8 cellular contexts compared by ENCODE assay signal in genomic region chr3:47475029-47475569, GRCh38. TPM values are rescaled to one million over a fixed set of nuclear protein-coding genes. Genes with fewer than 3 reads are reported as not detected.
DNase-seq lines count a peak whose midpoint lies in the region; ATAC-seq and TF ChIP-seq lines count a peak whose summit lies in the region.

No MANE protein-coding gene starts in this region.

- no peaks in the 10 kb centered on the region for H3K36me3 ChIP-seq in effector memory CD4-positive, alpha-beta T cell (ENCODE audit: control insufficient read depth, insufficient read depth, low read length)
- H3K36me3 ChIP-seq in mucosa of rectum (ENCODE audit: control insufficient read depth in 2 of 2, insufficient read depth in 2 of 2, low read length in 2 of 2) (no peaks in the 10 kb centered on the region), upper lobe of left lung (no peaks in the 10 kb centered on the region)

- no peak for TF ChIP-seq EP300 in upper lobe of left lung (IDR thresholded peaks at IDR 0.05)

- H3K27ac ChIP-seq in RWPE1, result peak overlapping the region; percentile 82
- peak overlapping the region; percentile 71 for H3K27ac ChIP-seq in effector memory CD4-positive, alpha-beta T cell (ENCODE audit: insufficient read depth, low read length, poor library complexity, severe bottlenecking)
- peak overlapping the region; percentile 79 for H3K27ac ChIP-seq in mucosa of rectum (ENCODE audit: low read depth in 2 of 2, low read length in 2 of 2)
- H3K27ac ChIP-seq in upper lobe of left lung, result peak overlapping the region; percentile 77 to 90 (median 86)

- H3K27me3 ChIP-seq in effector memory CD4-positive, alpha-beta T cell (replicated peaks; ENCODE audit: control insufficient read depth, insufficient read depth, low read length, poor library complexity, severe bottlenecking), result no peaks in the 10 kb centered on the region
- no peaks in the 10 kb centered on the region for H3K27me3 ChIP-seq in mucosa of rectum (ENCODE audit: control insufficient read depth in 2 of 2, insufficient read depth in 2 of 2, low read length in 2 of 2)
- no peaks in the 10 kb centered on the region for H3K27me3 ChIP-seq in upper lobe of left lung

- H3K9ac ChIP-seq in mucosa of rectum (ENCODE audit: low read depth in 1 of 2, low read length in 2 of 2), result peak overlapping the region; percentile 81 to 86

- H3K9me3 ChIP-seq in effector memory CD4-positive, alpha-beta T cell (ENCODE audit: control insufficient read depth, low read length), result no peaks in the 10 kb centered on the region
- no peaks in the 10 kb centered on the region for H3K9me3 ChIP-seq in mucosa of rectum (ENCODE audit: control insufficient read depth in 2 of 2, low read length in 2 of 2)
- no peaks in the 10 kb centered on the region for H3K9me3 ChIP-seq in upper lobe of left lung

- ATAC-seq in upper lobe of left lung (ENCODE audit: low FRiP score in 2 of 2) (peak in 1 of 2 donors; percentile 14), GM18907 (IDR thresholded peaks at IDR 0.05; ENCODE audit: unreplicated experiment) (no peak)

- peak; percentile 65 for DNase-seq in activated effector memory CD4-positive, alpha-beta T cell treated with anti-CD3 and anti-CD28 coated beads, Interleukin-2, amount 50 U/mL, for 16 hours
- no peak for DNase-seq in activated effector memory CD4-positive, alpha-beta T cell treated with Interleukin-2 at 50 U/mL for 16 hours
- peak; percentile 5 for DNase-seq in RWPE1 (ENCODE audit: low spot score)
- no peak for DNase-seq in effector memory CD4-positive, alpha-beta T cell
- DNase-seq in upper lobe of left lung, result no peak
- no peak for DNase-seq in GM19240 (ENCODE audit: insufficient read length, low spot score)

- POLR2A ChIA-PET in RWPE1 (lab: Yijun Ruan, JAX; ENCODE audit: low non-redundant PET), result no interaction called here

- CTCF ChIA-PET in RWPE1 (lab: Yijun Ruan, JAX), result interaction anchor here (0.6 to 2.0 kb wide), 6 partner anchors 9 to 1618 kb away, joined by 3 to 14 read pairs (median 3); partner anchors contain the start of gene QRICH1

- 2% methylated on average over 16 to 23 of the region's 24 CpGs for WGBS in upper lobe of left lung, 2 donors

- TF ChIP-seq CTCF in RWPE1 (conservative IDR thresholded peaks at IDR 0.05; ENCODE audit: low read depth) (no peak), upper lobe of left lung (IDR thresholded peaks at IDR 0.05) (no peak)

- peaks cover 13% of the 10 kb centered on the region for H3K4me1 ChIP-seq in effector memory CD4-positive, alpha-beta T cell (ENCODE audit: control insufficient read depth, insufficient read depth, low read length, poor library complexity, severe bottlenecking)
- peaks cover 14 to 16% of the 10 kb centered on the region in 2 donors for H3K4me1 ChIP-seq in mucosa of rectum (ENCODE audit: control insufficient read depth in 2 of 2, insufficient read depth in 2 of 2, low read length in 2 of 2)
- peaks cover 18 to 33% (median 19%) of the 10 kb centered on the region in 4 donors for H3K4me1 ChIP-seq in upper lobe of left lung

- peak overlapping the region; percentile 75 for H3K4me3 ChIP-seq in effector memory CD4-positive, alpha-beta T cell (ENCODE audit: insufficient read depth, low read depth, low read length, poor library complexity, severe bottlenecking)
- H3K4me3 ChIP-seq in mucosa of rectum (ENCODE audit: low read length in 2 of 2), result peak overlapping the region; percentile 73 to 97
- H3K4me3 ChIP-seq in upper lobe of left lung, result peak overlapping the region; percentile 97 to 99 (median 98)

- TF ChIP-seq POLR2A in upper lobe of left lung (IDR thresholded peaks at IDR 0.05), result no peak

RNA-seq across cellular contexts. Expression of gene SCAP, which starts 0.6 kb away (rescaled TPM):
- total RNA-seq in upper lobe of left lung, result 100 to 1,000 TPM in 2 of 6 donors, 10 to 100 TPM in 4; 65.7 to 134 (median 81.8) TPM

RNA-seq across cellular contexts. Expression of gene ELP6, which starts 38.4 kb away (rescaled TPM):
- 10 to 100 TPM; 14.7 to 25.8 (median 22.6) TPM for total RNA-seq in upper lobe of left lung

Comparison
In these comparisons a context has a peak if more than half of its experiments do, and no peak if none do; other contexts are left out.
1. DNase-seq: peak in activated effector memory CD4-positive, alpha-beta T cell treated with anti-CD3 and anti-CD28 coated beads, Interleukin-2, amount 50 U/mL, for 16 hours (single experiment) and RWPE1 (single experiment); none in activated effector memory CD4-positive, alpha-beta T cell treated with Interleukin-2 at 50 U/mL for 16 hours (single experiment), effector memory CD4-positive, alpha-beta T cell (0 of 3), upper lobe of left lung (0 of 2) and GM19240 (single experiment).
2. Peak in every context shown above with its lines, with median percentiles within 50 percentile points of each other: H3K27ac ChIP-seq and H3K4me3 ChIP-seq.